Comparison of ENCODE assay signal across 1 cellular context in genomic region chr20:20487811-20488210, GRCh38.
TF ChIP-seq lines count a peak whose summit lies in the region.

No MANE protein-coding gene starts in this region.

TF ChIP-seq in HepG2, 621 proteins besides CTCF, POLR2A, EP300 and RAD21 (continued from another document):
- TF ChIP-seq TRAFD1 (CRISPR knock-in tag; IDR thresholded peaks at IDR 0.05; ENCODE audit: borderline replicate concordance) (no peak), ZNF770 (CRISPR knock-in tag; IDR thresholded peaks at IDR 0.05) (peak; percentile 36; the same call in 1 of the 2 replicates), MAX (IDR thresholded peaks at IDR 0.05) (no peak), HHEX (CRISPR knock-in tag; IDR thresholded peaks at IDR 0.05) (no peak), MXD4 (CRISPR knock-in tag; IDR thresholded peaks at IDR 0.05) (no peak)
TF ChIP-seq in HepG2: peak in this region for 1.
